Comparison of ENCODE assay signal across 8 cellular contexts in genomic region chr15:69413822-69414701, GRCh38. TPM values are rescaled to one million over a fixed set of nuclear protein-coding genes. Genes with fewer than 3 reads are reported as not detected.
A peak's percentile ranks its signal among the peaks of the same experiment; 100 is the strongest.
DNase-seq lines count a peak whose midpoint lies in the region; ATAC-seq, FAIRE-seq and TF ChIP-seq lines count a peak whose summit lies in the region.

Gene KIF23 (plus strand): TSS chr15:69414349. CDS start chr15:69414466, 117 bp downstream.

- H3K4me3 ChIP-seq in esophagus squamous epithelium: peak within 1 kb of the TSS; percentile 67 to 87 (median 78)

- no peaks in the 10 kb centered on the region for H3K27me3 ChIP-seq in esophagus squamous epithelium

- 5 to 7% methylated on average over 25 to 27 of the region's 78 CpGs for WGBS in esophagus squamous epithelium, 2 donors

- peaks cover 0 to 27% (median 3%) of the 10 kb centered on the region in 3 donors for H3K4me1 ChIP-seq in esophagus squamous epithelium

- peak in 1 of 4 donors; percentile 39 for TF ChIP-seq POLR2A in esophagus squamous epithelium (IDR thresholded peaks at IDR 0.05)

- FAIRE-seq in RCC 7860 (lab: Jason Lieb, UNC): peak; percentile 78

- H3K36me3 ChIP-seq in esophagus squamous epithelium: no peaks in the 10 kb centered on the region

- intact Hi-C loops in esophagus squamous epithelium (cut with DNase I): no loop called here

- no peaks in the 10 kb centered on the region for H3K9me3 ChIP-seq in esophagus squamous epithelium

- no peak for TF ChIP-seq CTCF in esophagus squamous epithelium (IDR thresholded peaks at IDR 0.05)

- DNase-seq in DMS53 treated with DMSO at 0.1 percent for 48 hours (lab: John Stamatoyannopoulos, UW; ENCODE audit: unreplicated experiment) (peak; percentile 84), KG1 (lab: John Stamatoyannopoulos, UW) (peak; percentile 88), RCC 7860 (ENCODE audit: low spot score) (peak; percentile 85), esophagus squamous epithelium (lab: John Stamatoyannopoulos, UW) (peak; percentile 47), myocyte (ENCODE audit: low read depth) (peak; percentile 92)
- peak; percentile 90 to 93 for DNase-seq in activated T-cell treated with anti-CD3 and anti-CD28 coated beads, Interleukin-2, amount 50 U/mL, for 48 hours
- DNase-seq in stimulated activated CD8-positive, alpha-beta memory T cell treated with anti-CD3 and anti-CD28 coated beads, Interleukin-7, amount 100 ng/mL, for 48 hours (ENCODE audit: extremely low read depth in 1 of 2, low read depth in 1 of 2): peak; percentile 83 to 89

- ATAC-seq in GM21723 (IDR thresholded peaks at IDR 0.05; ENCODE audit: unreplicated experiment): peak; percentile 94

- H3K27ac ChIP-seq in esophagus squamous epithelium: peak within 1 kb of the TSS; percentile 52 to 82 (median 75)

RNA-seq across cellular contexts. Expression of gene KIF23, which starts in this region (rescaled TPM):
- total RNA-seq in esophagus squamous epithelium: 10 to 100 TPM; 13.5 to 33.2 (median 13.9) TPM
- total RNA-seq in myocyte: 12.0 and 20.7 TPM in 2 replicates
- polyA plus RNA-seq in myocyte (2012): 6.8 TPM

Comparison
In these comparisons a context has a peak if more than half of its experiments do, and no peak if none do; other contexts are left out.
1. Peak in every context shown above with its lines: DNase-seq, ATAC-seq, H3K4me3 ChIP-seq and H3K27ac ChIP-seq.